In genomic region chr17:46976626-46977270, GRCh38 we compare ENCODE assay signal across 1 cellular context.
TF ChIP-seq lines count a peak whose summit lies in the region.

No MANE protein-coding gene starts in this region.

TF ChIP-seq in K562, 482 proteins besides CTCF, POLR2A, EP300 and RAD21 (continued from another document):
- TF ChIP-seq, protein P1, sequence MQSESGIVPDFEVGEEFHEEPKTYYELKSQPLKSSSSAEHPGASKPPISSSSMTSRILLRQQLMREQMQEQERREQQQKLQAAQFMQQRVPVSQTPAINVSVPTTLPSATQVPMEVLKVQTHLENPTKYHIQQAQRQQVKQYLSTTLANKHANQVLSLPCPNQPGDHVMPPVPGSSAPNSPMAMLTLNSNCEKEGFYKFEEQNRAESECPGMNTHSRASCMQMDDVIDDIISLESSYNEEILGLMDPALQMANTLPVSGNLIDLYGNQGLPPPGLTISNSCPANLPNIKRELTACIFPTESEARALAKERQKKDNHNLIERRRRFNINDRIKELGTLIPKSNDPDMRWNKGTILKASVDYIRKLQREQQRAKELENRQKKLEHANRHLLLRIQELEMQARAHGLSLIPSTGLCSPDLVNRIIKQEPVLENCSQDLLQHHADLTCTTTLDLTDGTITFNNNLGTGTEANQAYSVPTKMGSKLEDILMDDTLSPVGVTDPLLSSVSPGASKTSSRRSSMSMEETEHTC (IDR thresholded peaks at IDR 0.05) = no peak
- TF ChIP-seq PURB (CRISPR knock-in tag; IDR thresholded peaks at IDR 0.05; ENCODE audit: low read depth) (no peak), SRSF1 (IDR thresholded peaks at IDR 0.05; ENCODE audit: low read depth, low read length) (no peak), AFF1 (IDR thresholded peaks at IDR 0.05; ENCODE audit: low read depth in 1 of 2, partially characterized antibody in 2 of 2) (no peak), JUN (IDR thresholded peaks at IDR 0.05; ENCODE audit: borderline replicate concordance, low read depth, low read length) (no peak; the same call in 1 of the 2 replicates), JUN (CRISPR knock-in tag; IDR thresholded peaks at IDR 0.05; ENCODE audit: borderline replicate concordance) (no peak)
TF ChIP-seq in K562: peak in this region for 55.
